19 cellular contexts compared by ENCODE assay signal in the genomic region with DNA sequence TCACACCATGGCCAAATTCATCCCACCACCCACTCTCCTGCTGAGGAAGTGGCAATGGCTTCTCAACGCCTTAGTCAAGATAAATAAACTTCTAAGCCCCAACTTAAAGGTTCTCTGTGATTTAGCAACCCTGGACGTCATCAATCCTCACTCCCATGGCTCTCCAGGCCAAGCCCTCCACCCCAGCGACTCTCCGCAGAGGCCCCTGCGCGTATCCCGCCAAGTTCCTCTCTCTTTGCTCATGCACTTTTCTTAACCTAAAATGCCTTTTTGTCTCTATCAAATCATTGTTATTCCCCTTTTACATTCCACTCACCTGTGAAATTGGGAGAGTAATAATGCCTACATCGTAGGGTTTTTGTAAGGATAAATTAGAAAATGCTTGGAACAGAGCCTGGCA.
"Had no signal": no experiment of that assay in that cellular context is flagged by ENCODE, and none has a peak within 500 bp of the region (broad histone marks: within the 10 kb centered on the region; RNA-seq: fewer than 3 reads in every experiment).

No MANE protein-coding gene starts in this region.

- DNase-seq: cerebellar nuclear complex; cortex of kidney; effector memory CD8-positive, alpha-beta T cell; foreskin melanocyte; natural killer cell; right lobe of liver; stimulated activated CD4-positive, alpha-beta T cell treated with anti-CD3 and anti-CD28 coated beads, Interleukin-12 subunit alpha, Interleukin-12 subunit beta, amount 100 ng/mL, for 4 hours; stimulated activated CD4-positive, alpha-beta T cell treated with anti-CD3 and anti-CD28 coated beads, Interleukin-1b, Interleukin-23, amount 100 ng/mL, for 48 hours; stimulated activated CD4-positive, alpha-beta T cell treated with anti-CD3 and anti-CD28 coated beads, Interleukin-4, amount 100 ng/mL, for 24 hours; stimulated activated naive CD4-positive, alpha-beta T cell treated with Interleukin-2 at 50 U/mL for 16 hours; stomach; thyroid gland; trophoblast cell had no signal

- H3K4me1 ChIP-seq: right lobe of liver, stomach had no signal

- ATAC-seq: effector memory CD8-positive, alpha-beta T cell; esophagus mucosa; left lobe of liver; natural killer cell; right lobe of liver had no signal

- H3K4me3 ChIP-seq: lung, right lobe of liver, smooth muscle cell, stomach, thyroid gland had no signal

- H3K9me3 ChIP-seq: right lobe of liver, stomach, thyroid gland had no signal

- H3K27me3 ChIP-seq: right lobe of liver, thyroid gland had no signal

- H3K36me3 ChIP-seq: right lobe of liver, stomach, thyroid gland had no signal

- H3K27ac ChIP-seq: epithelial cell of prostate, parathyroid adenoma, right lobe of liver, stomach, thyroid gland had no signal
